Comparison of ENCODE assay signal across 1 cellular context in genomic region chr11:83725718-83726117, GRCh38.
TF ChIP-seq lines count a peak whose summit lies in the region.

No MANE protein-coding gene starts in this region.

TF ChIP-seq in GM23338, 12 proteins besides CTCF, POLR2A, EP300 and RAD21 (continued from another document):
- TF ChIP-seq ZNF462 (CRISPR knock-in tag; IDR thresholded peaks at IDR 0.05) (no peak), ZNF114 (CRISPR knock-in tag; IDR thresholded peaks at IDR 0.05) (no peak)
